8 cellular contexts compared by ENCODE assay signal in the genomic region with DNA sequence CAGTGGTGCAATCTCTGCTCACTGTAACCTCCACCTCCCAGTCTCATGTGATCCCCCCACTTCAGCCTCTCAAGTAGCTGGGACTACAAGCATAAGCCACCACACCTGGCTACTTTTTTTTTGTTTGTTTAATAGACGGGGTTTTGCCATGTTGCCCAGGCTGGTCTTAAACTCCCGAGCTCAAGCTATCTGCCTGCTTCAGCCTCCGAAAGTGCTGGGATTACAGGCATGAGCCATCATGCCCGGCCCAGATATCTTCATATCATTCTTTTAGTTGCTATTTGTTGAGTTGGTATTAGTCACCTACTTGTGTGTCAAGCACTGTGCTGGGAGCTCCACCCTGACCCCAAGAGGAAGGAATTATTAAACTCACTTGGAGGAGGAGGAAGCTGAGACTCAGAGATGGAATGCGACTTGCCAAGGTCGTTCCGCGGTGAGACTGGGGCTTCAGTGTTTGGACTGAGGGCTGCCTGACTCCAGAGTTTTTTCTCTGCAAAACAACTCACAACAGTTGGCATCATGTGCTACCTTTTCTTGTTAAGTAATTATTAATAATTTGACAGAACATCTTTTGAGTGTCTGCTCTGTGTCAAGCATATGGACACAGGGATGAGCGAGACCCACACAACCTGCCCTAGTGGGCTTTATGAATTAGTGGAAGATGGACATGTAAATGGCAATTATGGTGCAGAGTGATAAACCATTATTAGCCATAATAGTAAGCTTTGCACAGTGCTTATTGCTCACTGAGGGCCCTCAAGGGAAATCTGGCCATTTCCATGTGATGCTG.
DNase-seq lines count a peak whose midpoint lies in the region; ATAC-seq and TF ChIP-seq lines count a peak whose summit lies in the region.

No MANE protein-coding gene starts in this region.

- peak overlapping the region; percentile 24 for H3K4me2 ChIP-seq in Karpas-422 (ENCODE audit: low read depth, low read length, poor library complexity, severe bottlenecking)

- intact Hi-C loops in breast epithelium (cut with DNase I; ENCODE audit: low total_unique reads) (no loop called here), left lung (cut with DNase I) (no loop called here)

- H3K4me3 Mint-ChIP-seq in activated T-cell treated with anti-CD3 and anti-CD28 coated beads, Interleukin-2, amount 50 U/mL, for 72 hours = no peak overlapping the region

- H3K27ac ChIP-seq in Karpas-422 (ENCODE audit: low read length) = no peak overlapping the region
- H3K27ac ChIP-seq in breast epithelium = no peak overlapping the region
- H3K27ac ChIP-seq in left lung = peak overlapping the region; percentile 34 to 46

- H3K4me3 ChIP-seq in Karpas-422 (ENCODE audit: low read length) (no peak overlapping the region), breast epithelium (no peak overlapping the region), left lung (no peak overlapping the region)

- no peaks in the 10 kb centered on the region for H3K36me3 Mint-ChIP-seq in activated T-cell treated with anti-CD3 and anti-CD28 coated beads, Interleukin-2, amount 50 U/mL, for 72 hours (ENCODE audit: insufficient read depth in 2 of 2)

- TF ChIP-seq POLR2A in breast epithelium (IDR thresholded peaks at IDR 0.05) = no peak

- H3K27me3 ChIP-seq in Karpas-422 (ENCODE audit: low read length) (no peaks in the 10 kb centered on the region), breast epithelium (peaks cover 0 to 7% of the 10 kb centered on the region in 2 donors), left lung (peaks cover 0 to 11% of the 10 kb centered on the region in 2 donors)

- peaks cover 5% of the 10 kb centered on the region for H3K4me1 Mint-ChIP-seq in activated T-cell treated with anti-CD3 and anti-CD28 coated beads, Interleukin-2, amount 50 U/mL, for 72 hours (ENCODE audit: low read depth)

- H3K27me3 Mint-ChIP-seq in activated T-cell treated with anti-CD3 and anti-CD28 coated beads, Interleukin-2, amount 50 U/mL, for 72 hours (ENCODE audit: low read depth) = peaks cover 6% of the 10 kb centered on the region

- in situ Hi-C loops in ACHN (cut with HindIII; ENCODE audit: low pct_ligation_motif_present, low pct_unique_long_range_greater_than_20kb, low sequenced_read_pairs) = no loop called here

- H3K27ac Mint-ChIP-seq in activated T-cell treated with anti-CD3 and anti-CD28 coated beads, Interleukin-2, amount 50 U/mL, for 72 hours = no peak overlapping the region

- no peaks in the 10 kb centered on the region for H3K79me2 ChIP-seq in Karpas-422 (ENCODE audit: low read length)

- TF ChIP-seq CTCF in breast epithelium (IDR thresholded peaks at IDR 0.05) = peak in 2 of 3 donors; percentile 19 to 28
- peak in 1 of 2 donors; percentile 38 for TF ChIP-seq CTCF in left lung (IDR thresholded peaks at IDR 0.05)

- no peaks in the 10 kb centered on the region for H3K9me2 ChIP-seq in Karpas-422 (replicated peaks; ENCODE audit: insufficient read depth, low read length)

- H4K20me1 ChIP-seq in Karpas-422 (ENCODE audit: insufficient read depth, low read depth, low read length) = no peaks in the 10 kb centered on the region

- no peaks in the 10 kb centered on the region for H3K9me3 Mint-ChIP-seq in activated T-cell treated with anti-CD3 and anti-CD28 coated beads, Interleukin-2, amount 50 U/mL, for 72 hours

- H2AFZ ChIP-seq in Karpas-422 (ENCODE audit: low read length) = no peak overlapping the region

- H3K9ac ChIP-seq in Karpas-422 (ENCODE audit: low read length) = no peak overlapping the region

- ATAC-seq in left lung (peak; percentile 96), HG03354 (IDR thresholded peaks at IDR 0.05; ENCODE audit: poor library complexity, severe bottlenecking, unreplicated experiment) (no peak), HG03039 (IDR thresholded peaks at IDR 0.05; ENCODE audit: unreplicated experiment) (no peak)
- no peak for ATAC-seq in activated T-cell treated with anti-CD3 and anti-CD28 coated beads, Interleukin-2, amount 50 U/mL, for 72 hours (replicated peaks in 1 of 2)

- DNase-seq in ACHN (peak; percentile 91), Karpas-422 (no peak), breast epithelium (ENCODE audit: low spot score in 2 of 2) (peak in 1 of 2 donors; percentile 50), left lung (peak in 1 of 2 donors; percentile 65), NCI-H748 treated with DMSO at 0.1 percent for 48 hours (lab: John Stamatoyannopoulos, UW) (no peak)
- DNase-seq in activated T-cell treated with anti-CD3 and anti-CD28 coated beads, Interleukin-2, amount 50 U/mL, for 72 hours = no peak

- H3K9me3 ChIP-seq in Karpas-422 (ENCODE audit: low read length) = no peaks in the 10 kb centered on the region
- no peaks in the 10 kb centered on the region for H3K9me3 ChIP-seq in breast epithelium
- no peaks in the 10 kb centered on the region for H3K9me3 ChIP-seq in left lung

- H3K36me3 ChIP-seq in Karpas-422 (ENCODE audit: insufficient read depth, low read length) = no peaks in the 10 kb centered on the region
- H3K36me3 ChIP-seq in breast epithelium = no peaks in the 10 kb centered on the region
- no peaks in the 10 kb centered on the region for H3K36me3 ChIP-seq in left lung

- H3K4me1 ChIP-seq in Karpas-422 (ENCODE audit: low read length) = peaks cover 22% of the 10 kb centered on the region
- H3K4me1 ChIP-seq in breast epithelium = no peaks in the 10 kb centered on the region
- peaks cover 8 to 18% of the 10 kb centered on the region in 2 donors for H3K4me1 ChIP-seq in left lung

Comparison
In these comparisons a context has a peak if more than half of its experiments do, and no peak if none do; other contexts are left out.
1. H3K27ac ChIP-seq: peak in left lung (2 of 2); none in Karpas-422 (single experiment) and breast epithelium (0 of 2).